ENCODE assay signal across 9 cellular contexts in genomic region chr9:94374176-94375056, GRCh38. TPM values are rescaled to one million over a fixed set of nuclear protein-coding genes. Genes with fewer than 3 reads are reported as not detected.
DNase-seq lines count a peak whose midpoint lies in the region; ATAC-seq, FAIRE-seq and TF ChIP-seq lines count a peak whose summit lies in the region.
"Not testable (repeated sequence)": the region's sequence is repeated elsewhere in the genome, so short reads cannot be mapped to it uniquely, and the experiment has no call there.
"Had no signal": no experiment of that assay in that cellular context is flagged by ENCODE, and none has a peak within 500 bp of the region (broad histone marks: within the 10 kb centered on the region; RNA-seq: fewer than 3 reads in every experiment).

No MANE protein-coding gene starts in this region.

- H3K4me1 ChIP-seq in mammary epithelial cell (ENCODE audit: insufficient read depth, low read length); small intestine (ENCODE audit: control insufficient read depth in 2 of 2, insufficient read depth in 1 of 2, low read depth in 1 of 2, low read length in 1 of 2): not testable (repeated sequence)

- 0% methylated on average over 3 of the region's 106 CpGs for WGBS in mammary epithelial cell (ENCODE audit: low coverage, missing lambda C conversion rate)
- 0% methylated on average over 41 to 106 of the region's 106 CpGs for WGBS in small intestine, 3 donors

- peak; percentile 92 for ATAC-seq in HG03159 (IDR thresholded peaks at IDR 0.05; ENCODE audit: unreplicated experiment)

- not testable (repeated sequence) for H3K9me3 ChIP-seq in mammary epithelial cell (replicated peaks; ENCODE audit: insufficient read depth, low read length); small intestine (ENCODE audit: control insufficient read depth, low read depth)

- dilution Hi-C loops in mammary epithelial cell (cut with HindIII; ENCODE audit: low sequenced_read_pairs): not testable (repeated sequence)

- H3K9ac ChIP-seq in mammary epithelial cell (ENCODE audit: insufficient read depth, low read length): peak overlapping the region; percentile 48

- not testable (repeated sequence) for TF ChIP-seq CTCF in AG09309 (IDR thresholded peaks at IDR 0.05; ENCODE audit: control insufficient read depth, insufficient read depth, low read depth, low read length, missing control alignments); VCaP (conservative IDR thresholded peaks at IDR 0.05); mammary epithelial cell (conservative IDR thresholded peaks at IDR 0.05 in 1 of 2, IDR thresholded peaks at IDR 0.05 in 1 of 2; ENCODE audit: extremely low read depth in 1 of 2, insufficient read depth in 1 of 2, low read depth in 1 of 2, low read length in 2 of 2)

- in situ Hi-C loops in GM18951 (cut with MboI; ENCODE audit: low sequenced_read_pairs, unreplicated experiment); mammary epithelial cell (cut with MboI; ENCODE audit: low sequenced_read_pairs in 2 of 2): not testable (repeated sequence)

- CTCF ChIA-PET in mammary epithelial cell (lab: Charles Lee; ENCODE audit: low non-redundant PET): not testable (repeated sequence)

- FAIRE-seq in small intestine (lab: Jason Lieb, UNC): not testable (repeated sequence)

- BruUV-seq in mammary epithelial cell (replicated peaks; lab: Mats Ljungman, UMichigan): TSS peak; percentile 49

- DNase-seq in AG09309 (ENCODE audit: low read depth) (peak; percentile 34), NCI-H2196 treated with DMSO at 0.1 percent for 48 hours (lab: John Stamatoyannopoulos, UW; ENCODE audit: unreplicated experiment) (peak; percentile 60), mammary epithelial cell (peak; percentile 87), iPS-NIHi11 (ENCODE audit: low spot score) (peak; percentile 93), small intestine (peak; percentile 88)

- H3K36me3 ChIP-seq in mammary epithelial cell (ENCODE audit: insufficient read depth, low read length); small intestine (ENCODE audit: control insufficient read depth in 2 of 2, insufficient read depth in 2 of 2, low read length in 2 of 2): not testable (repeated sequence)

- intact Hi-C loops in mammary epithelial cell (cut with micrococcal nuclease): not testable (repeated sequence)

- peaks cover 24% of the 10 kb centered on the region for H3K79me2 ChIP-seq in mammary epithelial cell (ENCODE audit: insufficient read depth, low read length)

- H3K4me3 ChIP-seq in AG09309 (ENCODE audit: control insufficient read depth, low read depth, low read length): peak overlapping the region; percentile 51
- peak overlapping the region; percentile 47 to 64 (median 53) for H3K4me3 ChIP-seq in mammary epithelial cell (replicated peaks in 1 of 3; ENCODE audit: insufficient read depth in 1 of 3, low read depth in 2 of 3, low read length in 3 of 3)
- H3K4me3 ChIP-seq in small intestine (ENCODE audit: low read depth in 1 of 2, low read length in 2 of 2): peak overlapping the region; percentile 51 to 80

- H3K27ac ChIP-seq in VCaP: peak overlapping the region; percentile 58
- H3K27ac ChIP-seq in mammary epithelial cell (ENCODE audit: insufficient read depth, low read depth, low read length): peak overlapping the region; percentile 62
- peak overlapping the region; percentile 32 to 58 for H3K27ac ChIP-seq in small intestine (ENCODE audit: low read depth in 1 of 2, low read length in 1 of 2)

- peak; percentile 64 for TF ChIP-seq POLR2A in GM18951 (IDR thresholded peaks at IDR 0.05; ENCODE audit: extremely low read depth, insufficient read depth, insufficient read length)

- not testable (repeated sequence) for H3K27me3 ChIP-seq in mammary epithelial cell (ENCODE audit: insufficient read depth, low read length); small intestine (ENCODE audit: control insufficient read depth in 2 of 2, insufficient read depth in 2 of 2, low read length in 2 of 2)

- peak overlapping the region; percentile 71 for H2AFZ ChIP-seq in mammary epithelial cell (ENCODE audit: low read depth, low read length)

- H3K4me2 ChIP-seq in mammary epithelial cell (ENCODE audit: insufficient read depth, low read depth, low read length): peak overlapping the region; percentile 71

- not testable (repeated sequence) for H4K20me1 ChIP-seq in mammary epithelial cell (ENCODE audit: insufficient read depth, low read length)

RNA-seq across cellular contexts. Expression of gene NUTM2F, which starts 46.0 kb away (rescaled TPM):
- total RNA-seq in mammary epithelial cell: not detected
- not detected for polyA plus RNA-seq in mammary epithelial cell
- not detected for polyA minus RNA-seq in mammary epithelial cell
- polyA plus RNA-seq in small intestine: not detected
- total RNA-seq: T-helper 1 cell treated with Interleukin-12 subunit alpha and Interleukin-12 subunit beta and Interleukin-4 antibody, amounts not matched to agents 30 ng/mL and 1 ng/mL, for 36 hours had no signal

Comparison
In these comparisons a context has a peak if more than half of its experiments do, and no peak if none do; other contexts are left out.
1. Peak in every context shown above with its lines: DNase-seq, ATAC-seq, H3K4me3 ChIP-seq and H3K27ac ChIP-seq.
2. DNase-seq: peak in every context shown above with its lines; median percentile 93 in iPS-NIHi11; 88 in small intestine; 87 in mammary epithelial cell; 60 in NCI-H2196 treated with DMSO at 0.1 percent for 48 hours; 34 in AG09309.